Comparison of ENCODE assay signal across 15 cellular contexts in genomic region chr19:19599190-19599535, GRCh38. TPM values are rescaled to one million over a fixed set of nuclear protein-coding genes. Genes with fewer than 3 reads are reported as not detected.
DNase-seq lines count a peak whose midpoint lies in the region; ATAC-seq and TF ChIP-seq lines count a peak whose summit lies in the region.
"Had no signal": no experiment of that assay in that cellular context is flagged by ENCODE, and none has a peak within 500 bp of the region (broad histone marks: within the 10 kb centered on the region; RNA-seq: fewer than 3 reads in every experiment).

No MANE protein-coding gene starts in this region.

- no peak overlapping the region for H2AFZ ChIP-seq in DND-41 (ENCODE audit: low read depth, low read length)
- H2AFZ ChIP-seq: parathyroid adenoma had no signal

- H3K4me3 Mint-ChIP-seq in activated naive CD8-positive, alpha-beta T cell treated with anti-CD3 and anti-CD28 coated beads for 36 hours = peak overlapping the region; percentile 77

- H3K27ac ChIP-seq in DND-41 (ENCODE audit: low read length) (peak overlapping the region; percentile 13; the same call in 1 of the 2 replicates), Peyer's patch (peak overlapping the region; percentile 61 to 87 (median 77)), caudate nucleus (ENCODE audit: low read depth, low read length) (no peak overlapping the region)
- H3K27ac ChIP-seq: C4-2B, parathyroid adenoma had no signal

- H3K4me1 ChIP-seq in DND-41 (ENCODE audit: insufficient read depth, low read length) = no peaks in the 10 kb centered on the region
- peaks cover 0 to 14% (median 5%) of the 10 kb centered on the region in 4 donors for H3K4me1 ChIP-seq in Peyer's patch
- H3K4me1 ChIP-seq: parathyroid adenoma had no signal

- H4K20me1 ChIP-seq in DND-41 (ENCODE audit: insufficient read depth, low read length) = no peaks in the 10 kb centered on the region

- no peak for TF ChIP-seq POLR2A in Peyer's patch (IDR thresholded peaks at IDR 0.05)

- no peak for TF ChIP-seq CTCF in DND-41 (IDR thresholded peaks at IDR 0.05; ENCODE audit: borderline replicate concordance, extremely low read depth, low read length, poor library complexity, severe bottlenecking)
- no peak for TF ChIP-seq CTCF in Peyer's patch (IDR thresholded peaks at IDR 0.05)

- H3K27me3 ChIP-seq in DND-41 (ENCODE audit: insufficient read depth, low read length, poor library complexity) = no peaks in the 10 kb centered on the region
- no peaks in the 10 kb centered on the region for H3K27me3 ChIP-seq in Peyer's patch

- ATAC-seq in DND-41 (ENCODE audit: insufficient read depth, low read depth) = no peak
- ATAC-seq in HG02642 (IDR thresholded peaks at IDR 0.05; ENCODE audit: poor library complexity, unreplicated experiment) = no peak

- H3K4me2 ChIP-seq in DND-41 (ENCODE audit: insufficient read depth, low read length) = no peak overlapping the region

- H3K9me3 ChIP-seq in DND-41 (ENCODE audit: insufficient read depth, low read length, severe bottlenecking) = no peaks in the 10 kb centered on the region
- H3K9me3 ChIP-seq in Peyer's patch = no peaks in the 10 kb centered on the region

- H3K27ac Mint-ChIP-seq in activated naive CD8-positive, alpha-beta T cell treated with anti-CD3 and anti-CD28 coated beads for 36 hours = peak overlapping the region; percentile 100

- H3K36me3 ChIP-seq in DND-41 (ENCODE audit: insufficient read depth, low read length) (peaks cover 14% of the 10 kb centered on the region), Peyer's patch (no peaks in the 10 kb centered on the region)

- H3K4me3 ChIP-seq in DND-41 (ENCODE audit: low read depth in 1 of 2, low read length in 2 of 2) (no peak overlapping the region), Peyer's patch (no peak overlapping the region)

- peaks cover 65% of the 10 kb centered on the region for H3K4me1 Mint-ChIP-seq in activated naive CD8-positive, alpha-beta T cell treated with anti-CD3 and anti-CD28 coated beads for 36 hours

- no peaks in the 10 kb centered on the region for H3K27me3 Mint-ChIP-seq in activated naive CD8-positive, alpha-beta T cell treated with anti-CD3 and anti-CD28 coated beads for 36 hours

- no peak overlapping the region for H3K9ac ChIP-seq in DND-41 (ENCODE audit: low read depth, low read length)
- H3K9ac ChIP-seq: parathyroid adenoma had no signal

- peaks cover 28% of the 10 kb centered on the region for H3K36me3 Mint-ChIP-seq in activated naive CD8-positive, alpha-beta T cell treated with anti-CD3 and anti-CD28 coated beads for 36 hours

- DNase-seq in DND-41 (no peak), Peyer's patch (no peak), caudate nucleus (lab: John Stamatoyannopoulos, UW) (no peak), cerebellar nuclear complex (lab: John Stamatoyannopoulos, UW) (no peak)
- peak; percentile 51 for DNase-seq in activated naive CD8-positive, alpha-beta T cell treated with anti-CD3 and anti-CD28 coated beads for 36 hours
- DNase-seq in stimulated activated CD4-positive, alpha-beta T cell treated with anti-CD3 and anti-CD28 coated beads, Interleukin-4, amount 100 ng/mL, for 24 hours = peak; percentile 47
- DNase-seq in activated effector memory CD4-positive, alpha-beta T cell treated with anti-CD3 and anti-CD28 coated beads, Interleukin-2, amount 50 U/mL, for 16 hours = no peak
- DNase-seq: amygdala, GDM1, HCEC 1CT, NCI-H2107 had no signal

- H3K79me2 ChIP-seq in DND-41 (ENCODE audit: insufficient read depth, low read length) = no peaks in the 10 kb centered on the region
- H3K79me2 ChIP-seq: parathyroid adenoma had no signal

- H3K9me3 Mint-ChIP-seq in activated naive CD8-positive, alpha-beta T cell treated with anti-CD3 and anti-CD28 coated beads for 36 hours = peaks cover 3% of the 10 kb centered on the region

RNA-seq across cellular contexts. Expression of gene PBX4, which starts 19.3 kb away (rescaled TPM):
- 10 to 100 TPM in 3 of 4 donors, 1 to 10 TPM in 1; 6.8 to 23.1 (median 14.1) TPM for total RNA-seq in Peyer's patch
- 1 to 10 TPM; 8.2 to 9.6 TPM for total RNA-seq in activated naive CD8-positive, alpha-beta T cell treated with anti-CD3 and anti-CD28 coated beads for 36 hours
- total RNA-seq: dermis microvascular lymphatic vessel endothelial cell had no signal

RNA-seq across cellular contexts. Expression of gene LPAR2, which starts 28.9 kb away (rescaled TPM):
- total RNA-seq in Peyer's patch = 10 to 100 TPM; 14.9 to 44.2 (median 34.6) TPM
- total RNA-seq in activated naive CD8-positive, alpha-beta T cell treated with anti-CD3 and anti-CD28 coated beads for 36 hours = 10 to 100 TPM; 23.7 to 28.4 TPM

RNA-seq across cellular contexts. Expression of gene GMIP, which starts 44.3 kb away (rescaled TPM):
- total RNA-seq in Peyer's patch = 10 to 100 TPM; 28.0 to 66.8 (median 42.8) TPM
- total RNA-seq in activated naive CD8-positive, alpha-beta T cell treated with anti-CD3 and anti-CD28 coated beads for 36 hours = 10 to 100 TPM; 53.3 to 54.7 TPM

Comparison
In these comparisons a context has a peak if more than half of its experiments do, and no peak if none do; other contexts are left out.
1. DNase-seq: peak in activated naive CD8-positive, alpha-beta T cell treated with anti-CD3 and anti-CD28 coated beads for 36 hours (single experiment) and stimulated activated CD4-positive, alpha-beta T cell treated with anti-CD3 and anti-CD28 coated beads, Interleukin-4, amount 100 ng/mL, for 24 hours (single experiment); none in DND-41 (single experiment), Peyer's patch (0 of 3), caudate nucleus (0 of 61), activated effector memory CD4-positive, alpha-beta T cell treated with anti-CD3 and anti-CD28 coated beads, Interleukin-2, amount 50 U/mL, for 16 hours (single experiment) and cerebellar nuclear complex (0 of 2).